In the genomic region with DNA sequence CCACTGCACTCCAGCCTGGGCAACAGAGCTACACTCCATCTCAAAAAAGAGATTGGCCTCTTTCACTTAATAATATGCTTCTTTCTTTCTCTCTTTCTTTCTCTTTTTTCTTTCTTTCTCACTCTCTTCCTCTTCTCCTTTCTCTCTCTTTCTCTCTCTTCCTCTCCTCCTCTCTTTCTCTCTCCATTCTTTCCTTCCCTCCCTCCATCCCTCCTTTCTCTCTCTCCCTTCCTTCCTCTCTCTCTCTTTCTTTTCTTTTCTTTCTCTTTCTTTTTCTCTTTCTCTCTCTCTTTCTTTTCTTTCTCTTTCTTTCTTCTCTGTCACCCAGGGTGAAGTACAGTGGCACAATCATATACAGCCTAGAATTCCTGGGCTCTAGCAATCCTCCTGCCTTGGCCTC, we compare ENCODE assay signal across 2 cellular contexts.
A peak's percentile ranks its signal among the peaks of the same experiment; 100 is the strongest.
TF ChIP-seq lines count a peak whose summit lies in the region.

No MANE protein-coding gene starts in this region.

TF ChIP-seq in HEK293, 187 proteins besides CTCF, POLR2A, EP300 and RAD21 (continued from another document):
- TF ChIP-seq ZNF610 (tag by site-specific recombination; IDR thresholded peaks at IDR 0.05; ENCODE audit: borderline replicate concordance) (no peak), PRDM1 (tag by site-specific recombination; IDR thresholded peaks at IDR 0.05) (peak; percentile 95), IKZF3 (tag by site-specific recombination; IDR thresholded peaks at IDR 0.05) (no peak), ZNF707 (tag by site-specific recombination; IDR thresholded peaks at IDR 0.05) (no peak), ZNF561 (tag by site-specific recombination; IDR thresholded peaks at IDR 0.05; ENCODE audit: borderline replicate concordance) (no peak)
- TF ChIP-seq, protein P1, sequence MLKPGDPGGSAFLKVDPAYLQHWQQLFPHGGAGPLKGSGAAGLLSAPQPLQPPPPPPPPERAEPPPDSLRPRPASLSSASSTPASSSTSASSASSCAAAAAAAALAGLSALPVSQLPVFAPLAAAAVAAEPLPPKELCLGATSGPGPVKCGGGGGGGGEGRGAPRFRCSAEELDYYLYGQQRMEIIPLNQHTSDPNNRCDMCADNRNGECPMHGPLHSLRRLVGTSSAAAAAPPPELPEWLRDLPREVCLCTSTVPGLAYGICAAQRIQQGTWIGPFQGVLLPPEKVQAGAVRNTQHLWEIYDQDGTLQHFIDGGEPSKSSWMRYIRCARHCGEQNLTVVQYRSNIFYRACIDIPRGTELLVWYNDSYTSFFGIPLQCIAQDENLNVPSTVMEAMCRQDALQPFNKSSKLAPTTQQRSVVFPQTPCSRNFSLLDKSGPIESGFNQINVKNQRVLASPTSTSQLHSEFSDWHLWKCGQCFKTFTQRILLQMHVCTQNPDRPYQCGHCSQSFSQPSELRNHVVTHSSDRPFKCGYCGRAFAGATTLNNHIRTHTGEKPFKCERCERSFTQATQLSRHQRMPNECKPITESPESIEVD (tag by site-specific recombination; IDR thresholded peaks at IDR 0.05): no peak

TF ChIP-seq in K562, 482 proteins besides CTCF, POLR2A, EP300 and RAD21:
- TF ChIP-seq, protein P2, sequence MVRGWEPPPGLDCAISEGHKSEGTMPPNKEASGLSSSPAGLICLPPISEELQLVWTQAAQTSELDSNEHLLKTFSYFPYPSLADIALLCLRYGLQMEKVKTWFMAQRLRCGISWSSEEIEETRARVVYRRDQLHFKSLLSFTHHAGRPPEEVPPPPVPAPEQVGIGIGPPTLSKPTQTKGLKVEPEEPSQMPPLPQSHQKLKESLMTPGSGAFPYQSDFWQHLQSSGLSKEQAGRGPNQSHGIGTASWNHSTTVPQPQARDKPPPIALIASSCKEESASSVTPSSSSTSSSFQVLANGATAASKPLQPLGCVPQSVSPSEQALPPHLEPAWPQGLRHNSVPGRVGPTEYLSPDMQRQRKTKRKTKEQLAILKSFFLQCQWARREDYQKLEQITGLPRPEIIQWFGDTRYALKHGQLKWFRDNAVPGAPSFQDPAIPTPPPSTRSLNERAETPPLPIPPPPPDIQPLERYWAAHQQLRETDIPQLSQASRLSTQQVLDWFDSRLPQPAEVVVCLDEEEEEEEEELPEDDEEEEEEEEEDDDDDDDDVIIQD (CRISPR knock-in tag; IDR thresholded peaks at IDR 0.05): no peak
- TF ChIP-seq, protein P3, sequence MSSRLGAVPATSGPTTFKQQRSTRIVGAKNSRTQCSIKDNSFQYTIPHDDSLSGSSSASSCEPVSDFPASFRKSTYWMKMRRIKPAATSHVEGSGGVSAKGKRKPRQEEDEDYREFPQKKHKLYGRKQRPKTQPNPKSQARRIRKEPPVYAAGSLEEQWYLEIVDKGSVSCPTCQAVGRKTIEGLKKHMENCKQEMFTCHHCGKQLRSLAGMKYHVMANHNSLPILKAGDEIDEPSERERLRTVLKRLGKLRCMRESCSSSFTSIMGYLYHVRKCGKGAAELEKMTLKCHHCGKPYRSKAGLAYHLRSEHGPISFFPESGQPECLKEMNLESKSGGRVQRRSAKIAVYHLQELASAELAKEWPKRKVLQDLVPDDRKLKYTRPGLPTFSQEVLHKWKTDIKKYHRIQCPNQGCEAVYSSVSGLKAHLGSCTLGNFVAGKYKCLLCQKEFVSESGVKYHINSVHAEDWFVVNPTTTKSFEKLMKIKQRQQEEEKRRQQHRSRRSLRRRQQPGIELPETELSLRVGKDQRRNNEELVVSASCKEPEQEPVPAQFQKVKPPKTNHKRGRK (tag; IDR thresholded peaks at IDR 0.05): peak; percentile 60
